In genomic region chr12:24125280-24125679, GRCh38 we compare ENCODE assay signal across 27 cellular contexts.
"Had no signal": no experiment of that assay in that cellular context is flagged by ENCODE, and none has a peak within 500 bp of the region (broad histone marks: within the 10 kb centered on the region; RNA-seq: fewer than 3 reads in every experiment).

No MANE protein-coding gene starts in this region.

- H3K9me3 ChIP-seq: stomach, suprapubic skin, testis, thoracic aorta, thyroid gland, tibial artery, tibial nerve, transverse colon, upper lobe of left lung, upper lobe of right lung, uterus, vagina had no signal

- H3K27ac ChIP-seq: stomach, suprapubic skin, testis, thoracic aorta, thyroid gland, tibial artery, tibial nerve, transverse colon, upper lobe of left lung, upper lobe of right lung, uterus, vagina had no signal

- ATAC-seq: stimulated activated effector memory CD8-positive, alpha-beta T cell treated with anti-CD3 and anti-CD28 coated beads, Interleukin-12 subunit alpha, Interleukin-12 subunit beta, amount 100 ng/mL, for 72 hours; stimulated activated memory B cell treated with anti-CD40 and anti-IgM and Interleukin-4, amounts not matched to agents 10 μg/mL and 1 μg/mL and 100 μg/mL, for 72 hours; stimulated activated naive B cell treated with anti-CD40 and anti-IgM and Interleukin-4, amounts not matched to agents 10 μg/mL and 1 μg/mL and 100 μg/mL, for 72 hours; stimulated activated naive CD8-positive, alpha-beta T cell treated with anti-CD3 and anti-CD28 coated beads, Interleukin-15, amount 100 ng/mL, for 72 hours; stimulated activated naive CD8-positive, alpha-beta T cell treated with anti-CD3 and anti-CD28 coated beads, Interleukin-15, Interleukin-2, amounts not matched to agents 100 U/mL and 50 U/mL, for 24 hours; upper lobe of right lung had no signal

- H3K4me3 ChIP-seq: stomach, suprapubic skin, testis, thoracic aorta, thyroid gland, tibial artery, tibial nerve, transverse colon, upper lobe of left lung, upper lobe of right lung, uterus, vagina had no signal

- H3K4me1 ChIP-seq: suprapubic skin, testis, tibial artery, transverse colon, upper lobe of left lung, upper lobe of right lung, uterus, vagina had no signal

- DNase-seq: stimulated activated CD4-positive, alpha-beta T cell treated with anti-CD3 and anti-CD28 coated beads, Interleukin-2, amount 100 ng/mL, for 48 hours; stimulated activated CD4-positive, alpha-beta T cell treated with anti-CD3 and anti-CD28 coated beads, Interleukin-4, amount 100 ng/mL, for 1 hour; stimulated activated CD4-positive, alpha-beta T cell treated with anti-CD3 and anti-CD28 coated beads, Interleukin-4, amount 100 ng/mL, for 24 hours; stimulated activated CD4-positive, alpha-beta T cell treated with anti-CD3 and anti-CD28 coated beads, Interleukin-4, amount 100 ng/mL, for 4 hours; stimulated activated CD8-positive, alpha-beta memory T cell treated with anti-CD3 and anti-CD28 coated beads, Interleukin-4, amount 100 ng/mL, for 48 hours; stimulated activated naive B cell treated with anti-CD40 and anti-IgM and Interleukin-4, amounts not matched to agents 10 μg/mL and 1 μg/mL and 100 μg/mL, for 72 hours; stimulated activated naive CD4-positive, alpha-beta T cell; stimulated activated naive CD4-positive, alpha-beta T cell treated with Interleukin-2 at 50 U/mL for 16 hours; stimulated activated naive CD8-positive, alpha-beta T cell treated with anti-CD3 and anti-CD28 coated beads, Interleukin-15, amount 100 ng/mL, for 72 hours; stimulated activated naive CD8-positive, alpha-beta T cell treated with anti-CD3 and anti-CD28 coated beads, Interleukin-15, Interleukin-2, amounts not matched to agents 100 U/mL and 50 U/mL, for 24 hours; stomach; substantia nigra; testis; thyroid gland; tibial artery; transverse colon; trophoblast cell; upper lobe of left lung; upper lobe of right lung; uterus had no signal

- H3K27me3 ChIP-seq: stomach, suprapubic skin, testis, thyroid gland, tibial artery, tibial nerve, transverse colon, upper lobe of left lung, upper lobe of right lung, uterus, vagina had no signal

- H3K36me3 ChIP-seq: stomach, suprapubic skin, thoracic aorta, thyroid gland, tibial artery, tibial nerve, transverse colon, upper lobe of left lung, upper lobe of right lung, uterus, vagina had no signal

- FAIRE-seq: urothelium cell line had no signal
